17 cellular contexts compared by ENCODE assay signal in genomic region chr15:49494842-49495241, GRCh38.
"Had no signal": no experiment of that assay in that cellular context is flagged by ENCODE, and none has a peak within 500 bp of the region (broad histone marks: within the 10 kb centered on the region; RNA-seq: fewer than 3 reads in every experiment).

No MANE protein-coding gene starts in this region.

- H3K36me3 ChIP-seq: adrenal gland, cardiac muscle cell, gastroesophageal sphincter, heart left ventricle, left ventricle myocardium inferior, spleen, thyroid gland had no signal

- H3K27me3 ChIP-seq: adrenal gland, cardiac muscle cell, gastroesophageal sphincter, heart left ventricle, spleen, thyroid gland had no signal

- H3K9me3 ChIP-seq: adrenal gland, gastroesophageal sphincter, heart left ventricle, left ventricle myocardium inferior, spleen, thyroid gland had no signal

- H3K27ac ChIP-seq: adrenal gland, cardiac muscle cell, heart left ventricle, left ventricle myocardium inferior, spleen, thyroid gland had no signal

- DNase-seq: activated CD4-positive, alpha-beta T cell treated with anti-CD3 and anti-CD28 coated beads, Interleukin-2, amount 50 U/mL, for 1 hour; activated gamma-delta T cell; adrenal gland; dermis blood vessel endothelial cell; effector memory CD8-positive, alpha-beta T cell; heart left ventricle; left ventricle myocardium inferior; mammary epithelial cell; retina; spleen; stimulated activated naive CD4-positive, alpha-beta T cell; T-helper 1 cell; T-helper 9 cell; thyroid gland had no signal

- H3K4me3 ChIP-seq: adrenal gland, cardiac muscle cell, gastroesophageal sphincter, heart left ventricle, left ventricle myocardium inferior, spleen, thyroid gland had no signal

- H3K4me1 ChIP-seq: adrenal gland, heart left ventricle, left ventricle myocardium inferior, spleen, thyroid gland had no signal

- ATAC-seq: activated CD4-positive, CD25-positive, alpha-beta regulatory T cell treated with anti-CD3 and anti-CD28 coated beads, Interleukin-2, amount 50 U/mL, for 24 hours; effector memory CD8-positive, alpha-beta T cell; gastroesophageal sphincter; heart left ventricle had no signal
